15 cellular contexts compared by ENCODE assay signal in genomic region chr7:64879097-64879730, GRCh38. TPM values are rescaled to one million over a fixed set of nuclear protein-coding genes. Genes with fewer than 3 reads are reported as not detected.
DNase-seq lines count a peak whose midpoint lies in the region; ATAC-seq and TF ChIP-seq lines count a peak whose summit lies in the region.
"Had no signal": no experiment of that assay in that cellular context is flagged by ENCODE, and none has a peak within 500 bp of the region (broad histone marks: within the 10 kb centered on the region; RNA-seq: fewer than 3 reads in every experiment).

No MANE protein-coding gene starts in this region.

- no peak overlapping the region for H3K4me2 ChIP-seq in MM.1S (ENCODE audit: low read depth, low read length)

- H3K79me2 ChIP-seq in MM.1S (ENCODE audit: low read length): no peaks in the 10 kb centered on the region

- H2AFZ ChIP-seq in MM.1S (ENCODE audit: low read length): no peak overlapping the region
- H2AFZ ChIP-seq: GM23248 had no signal

- no peak for ATAC-seq in HG02885 (IDR thresholded peaks at IDR 0.05; ENCODE audit: poor library complexity, unreplicated experiment)
- ATAC-seq: left lung had no signal

- no peaks in the 10 kb centered on the region for H3K4me1 ChIP-seq in SJCRH30
- no peaks in the 10 kb centered on the region for H3K4me1 ChIP-seq in MM.1S (ENCODE audit: low read length)
- H3K4me1 ChIP-seq: Peyer's patch had no signal

- H3F3A ChIP-seq in MM.1S (ENCODE audit: insufficient read depth, low read length): no peaks in the 10 kb centered on the region

- no peak for TF ChIP-seq CTCF in MM.1S (IDR thresholded peaks at IDR 0.05; ENCODE audit: low read length)
- no peak for TF ChIP-seq CTCF in brain microvascular endothelial cell (IDR thresholded peaks at IDR 0.05; ENCODE audit: low read depth, low read length, missing control alignments)

- H3K4me3 ChIP-seq in SJCRH30 (no peak overlapping the region), MM.1S (ENCODE audit: low read length) (no peak overlapping the region), brain microvascular endothelial cell (ENCODE audit: low read depth, low read length) (no peak overlapping the region)
- H3K4me3 ChIP-seq: esophagus squamous epithelium, GM23248, left lung, Peyer's patch had no signal

- H3K36me3 ChIP-seq in SJCRH30: no peaks in the 10 kb centered on the region
- no peaks in the 10 kb centered on the region for H3K36me3 ChIP-seq in MM.1S (replicated peaks; ENCODE audit: insufficient read depth, low read length)
- H3K36me3 ChIP-seq in brain microvascular endothelial cell (replicated peaks): no peaks in the 10 kb centered on the region
- H3K36me3 ChIP-seq: esophagus squamous epithelium, left lung, Peyer's patch had no signal

- no peaks in the 10 kb centered on the region for H3K27me3 ChIP-seq in SJCRH30
- H3K27me3 ChIP-seq in MM.1S (replicated peaks; ENCODE audit: insufficient read depth, low read length): peaks cover 4% of the 10 kb centered on the region; the same call in 1 of the 2 replicates
- no peaks in the 10 kb centered on the region for H3K27me3 ChIP-seq in brain microvascular endothelial cell (replicated peaks)
- H3K27me3 ChIP-seq: esophagus squamous epithelium, Peyer's patch had no signal

- H3K9ac ChIP-seq in MM.1S (ENCODE audit: low read length): no peak overlapping the region
- H3K9ac ChIP-seq: GM23248 had no signal

- in situ Hi-C loops in brain microvascular endothelial cell (cut with HindIII; ENCODE audit: low pct_ligation_motif_present, low sequenced_read_pairs): no loop called here

- H3K27ac ChIP-seq in SJCRH30: no peak overlapping the region
- H3K27ac ChIP-seq in MM.1S (ENCODE audit: low read length): no peak overlapping the region
- H3K27ac ChIP-seq in brain microvascular endothelial cell: no peak overlapping the region
- H3K27ac ChIP-seq: esophagus squamous epithelium, GM23248, left lung, Peyer's patch had no signal

- no peaks in the 10 kb centered on the region for H3K9me2 ChIP-seq in MM.1S (replicated peaks; ENCODE audit: insufficient read depth, low read length)

- H3K9me3 ChIP-seq in SJCRH30 (replicated peaks): no peaks in the 10 kb centered on the region
- H3K9me3 ChIP-seq in MM.1S (replicated peaks; ENCODE audit: insufficient read depth, low read length): no peaks in the 10 kb centered on the region
- H3K9me3 ChIP-seq: Peyer's patch had no signal

- DNase-seq in AG08396 (ENCODE audit: low spot score) (peak; percentile 3), D341Med (ENCODE audit: low spot score) (peak; percentile 13), SJCRH30 (peak; percentile 4 to 9), kidney tubule cell (ENCODE audit: low spot score) (peak; percentile 21), kidney glomerular epithelial cell (lab: John Stamatoyannopoulos, UW) (no peak), MM.1S (no peak), brain microvascular endothelial cell (no peak)
- DNase-seq: CD4-positive, alpha-beta memory T cell; effector CD4-positive, alpha-beta T cell; esophagus squamous epithelium; left lung; NCI-H1436 treated with DMSO at 0.1 percent for 48 hours had no signal

- H4K20me1 ChIP-seq in MM.1S (ENCODE audit: insufficient read depth, low read length): no peaks in the 10 kb centered on the region

RNA-seq across cellular contexts. Expression of gene ZNF273, which starts 23.9 kb away (rescaled TPM):
- 18.9 and 21.1 TPM in 2 replicates for total RNA-seq in SJCRH30 (2014; rRNA removed; shearing (Covaris generic))

Comparison
In these comparisons a context has a peak if more than half of its experiments do, and no peak if none do; other contexts are left out.
1. DNase-seq: peak in AG08396 (single experiment), D341Med (single experiment), SJCRH30 (2 of 2) and kidney tubule cell (single experiment); none in kidney glomerular epithelial cell (single experiment), MM.1S (single experiment) and brain microvascular endothelial cell (single experiment).